Comparison of ENCODE assay signal across 19 cellular contexts in the genomic region with DNA sequence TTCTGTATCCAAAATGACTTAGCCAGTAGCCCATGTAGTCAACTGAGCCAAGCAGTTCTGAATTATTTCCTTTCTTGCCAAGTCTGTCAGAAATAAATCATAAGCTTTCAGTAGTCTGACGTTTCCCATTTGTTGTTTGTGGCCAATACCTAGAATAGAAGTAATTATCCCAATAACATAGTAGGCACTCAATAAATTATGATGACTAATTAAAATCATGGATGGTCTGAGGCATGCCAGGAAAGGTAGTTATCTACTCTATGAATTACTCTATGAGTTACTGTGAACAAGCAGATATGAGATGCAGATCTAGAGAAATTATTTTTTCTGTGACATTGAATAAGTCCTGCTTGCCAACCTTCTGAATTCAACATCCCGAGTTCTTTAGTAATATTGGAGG.
"Had no signal": no experiment of that assay in that cellular context is flagged by ENCODE, and none has a peak within 500 bp of the region (broad histone marks: within the 10 kb centered on the region; RNA-seq: fewer than 3 reads in every experiment).

No MANE protein-coding gene starts in this region.

- DNase-seq: effector CD8-positive, alpha-beta T cell; endodermal cell; foreskin fibroblast; gastrocnemius medialis; head of caudate nucleus; left ventricle myocardium superior; lower lobe of right lung; natural killer cell; sigmoid colon; stimulated activated CD4-positive, alpha-beta T cell treated with anti-CD3 and anti-CD28 coated beads, Interleukin-2, amount 100 ng/mL, for 24 hours; stimulated activated CD4-positive, alpha-beta T cell treated with anti-CD3 and anti-CD28 coated beads, Interleukin-4, amount 100 ng/mL, for 24 hours; stimulated activated naive CD4-positive, alpha-beta T cell treated with Interleukin-2 at 50 U/mL for 16 hours; stomach; thyroid gland had no signal

- H3K4me3 ChIP-seq: gastrocnemius medialis, lower lobe of right lung, right atrium auricular region, sigmoid colon, stomach, thyroid gland, vagina had no signal

- ATAC-seq: esophagus mucosa; gastrocnemius medialis; left ventricle myocardium superior; lower lobe of right lung; natural killer cell; stimulated activated effector memory CD8-positive, alpha-beta T cell treated with anti-CD3 and anti-CD28 coated beads, Interleukin-12 subunit alpha, Interleukin-12 subunit beta, amount 100 ng/mL, for 72 hours had no signal

- FAIRE-seq: keratinocyte had no signal
